In the genomic region with DNA sequence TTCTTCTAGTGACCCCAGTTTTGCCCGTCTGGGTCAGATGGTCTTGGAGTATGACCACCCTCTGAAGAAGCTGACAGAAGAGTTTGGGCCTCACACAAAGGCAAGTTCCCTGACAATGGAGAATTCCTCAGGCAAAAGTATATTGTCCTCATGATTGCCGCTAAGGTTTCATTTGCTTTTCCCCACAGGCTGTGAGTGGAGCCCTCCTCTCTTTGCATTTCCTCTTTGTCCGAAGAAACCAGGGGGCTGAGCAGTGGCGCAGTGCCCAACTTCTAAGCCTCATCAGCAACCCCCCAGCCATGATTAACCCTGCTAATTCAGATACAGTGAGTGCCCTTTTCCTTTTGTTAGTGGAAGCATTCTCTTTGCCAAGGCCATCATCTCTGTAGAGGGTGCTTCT, we compare ENCODE assay signal across 33 cellular contexts. TPM values are rescaled to one million over a fixed set of nuclear protein-coding genes. Genes with fewer than 3 reads are reported as not detected.
"Had no signal": no experiment of that assay in that cellular context is flagged by ENCODE, and none has a peak within 500 bp of the region (broad histone marks: within the 10 kb centered on the region; RNA-seq: fewer than 3 reads in every experiment).

No MANE protein-coding gene starts in this region.

- ATAC-seq: heart right ventricle; left lobe of liver; naive thymus-derived CD4-positive, alpha-beta T cell; sciatic nerve; stimulated activated naive CD8-positive, alpha-beta T cell treated with anti-CD3 and anti-CD28 coated beads, Interleukin-15, amount 100 ng/mL, for 72 hours; upper lobe of right lung had no signal

- DNase-seq: colonic mucosa; effector CD8-positive, alpha-beta T cell; esophagus squamous epithelium; foreskin melanocyte; glutamatergic neuron; heart right ventricle; hippocampal formation; naive thymus-derived CD4-positive, alpha-beta T cell; nucleus accumbens; stimulated activated CD4-positive, alpha-beta T cell treated with anti-CD3 and anti-CD28 coated beads, Interleukin-12 subunit alpha, Interleukin-12 subunit beta, amount 100 ng/mL, for 4 hours; stimulated activated CD4-positive, alpha-beta T cell treated with anti-CD3 and anti-CD28 coated beads, Interleukin-1b, Interleukin-23, amount 100 ng/mL, for 48 hours; stimulated activated CD4-positive, alpha-beta T cell treated with anti-CD3 and anti-CD28 coated beads, Interleukin-4, amount 100 ng/mL, for 1 hour; stimulated activated CD8-positive, alpha-beta memory T cell treated with anti-CD3 and anti-CD28 coated beads, Interleukin-4, amount 100 ng/mL, for 48 hours; stimulated activated naive CD4-positive, alpha-beta T cell; stimulated activated naive CD8-positive, alpha-beta T cell treated with anti-CD3 and anti-CD28 coated beads, Interleukin-15, amount 100 ng/mL, for 72 hours; transverse colon; upper lobe of right lung; uterus had no signal

- H3K27ac ChIP-seq: colonic mucosa, esophagus squamous epithelium, heart right ventricle, prostate gland, right atrium auricular region, suprapubic skin, transverse colon, upper lobe of right lung, uterus had no signal

- H3K4me3 ChIP-seq: colonic mucosa, esophagus squamous epithelium, heart right ventricle, lung, prostate gland, right atrium auricular region, smooth muscle cell, suprapubic skin, transverse colon, upper lobe of right lung, uterus had no signal

- H3K9me3 ChIP-seq: colonic mucosa, esophagus squamous epithelium, heart right ventricle, prostate gland, right atrium auricular region, suprapubic skin, transverse colon, upper lobe of right lung, uterus had no signal

- H3K27ac Mint-ChIP-seq: dendritic cell treated with granulocyte-macrophage colony-stimulating factor and Interleukin-4, amounts not matched to agents 40 ng/mL and 50 ng/mL, for 4 days; memory B cell; mesothelial cell of epicardium; nephron; stimulated activated naive CD8-positive, alpha-beta T cell treated with anti-CD3 and anti-CD28 coated beads, Interleukin-15, amount 100 ng/mL, for 72 hours had no signal

- H3K27me3 ChIP-seq: colonic mucosa, esophagus squamous epithelium, right atrium auricular region, suprapubic skin, transverse colon, uterus had no signal

- H3K36me3 ChIP-seq: colonic mucosa, prostate gland, right atrium auricular region, suprapubic skin, transverse colon, uterus had no signal

- H3K9me3 Mint-ChIP-seq: dendritic cell treated with granulocyte-macrophage colony-stimulating factor and Interleukin-4, amounts not matched to agents 40 ng/mL and 50 ng/mL, for 4 days; memory B cell; mesothelial cell of epicardium; naive thymus-derived CD4-positive, alpha-beta T cell; nephron; stimulated activated naive CD8-positive, alpha-beta T cell treated with anti-CD3 and anti-CD28 coated beads, Interleukin-15, amount 100 ng/mL, for 72 hours had no signal

- H3K27me3 Mint-ChIP-seq: dendritic cell treated with granulocyte-macrophage colony-stimulating factor and Interleukin-4, amounts not matched to agents 40 ng/mL and 50 ng/mL, for 4 days; memory B cell; naive thymus-derived CD4-positive, alpha-beta T cell; stimulated activated naive CD8-positive, alpha-beta T cell treated with anti-CD3 and anti-CD28 coated beads, Interleukin-15, amount 100 ng/mL, for 72 hours had no signal

- H3K4me1 ChIP-seq: colonic mucosa, esophagus squamous epithelium, prostate gland, right atrium auricular region, suprapubic skin, transverse colon, upper lobe of right lung, uterus had no signal

- H3K4me3 Mint-ChIP-seq: dendritic cell treated with granulocyte-macrophage colony-stimulating factor and Interleukin-4, amounts not matched to agents 40 ng/mL and 50 ng/mL, for 4 days; memory B cell; mesothelial cell of epicardium; naive thymus-derived CD4-positive, alpha-beta T cell; nephron; stimulated activated naive CD8-positive, alpha-beta T cell treated with anti-CD3 and anti-CD28 coated beads, Interleukin-15, amount 100 ng/mL, for 72 hours had no signal

- H3K4me1 Mint-ChIP-seq: mesothelial cell of epicardium, nephron had no signal

- H3K36me3 Mint-ChIP-seq: mesothelial cell of epicardium had no signal

- H3K4me2 ChIP-seq: smooth muscle cell had no signal

RNA-seq across cellular contexts. Expression of a gene that starts 12.1 kb away (rescaled TPM):
- total RNA-seq: epithelial cell of proximal tubule, osteocyte, smooth muscle cell had no signal
- polyA plus RNA-seq: keratinocyte, smooth muscle cell had no signal

RNA-seq across cellular contexts. Expression of a gene that starts 36.3 kb away (rescaled TPM):
- total RNA-seq: endothelial cell of umbilical vein, epithelial cell of proximal tubule, mesothelial cell of epicardium, osteocyte, right atrium auricular region, sciatic nerve, smooth muscle cell, suprapubic skin, transverse colon, uterus had no signal
- polyA plus RNA-seq: keratinocyte, smooth muscle cell had no signal

RNA-seq across cellular contexts. Expression of a gene that starts 39.7 kb away (rescaled TPM):
- total RNA-seq: endothelial cell of umbilical vein, osteocyte had no signal
- polyA plus RNA-seq: endothelial cell of umbilical vein, keratinocyte, smooth muscle cell had no signal
